1 cellular context compared by ENCODE assay signal in genomic region chr5:144196612-144197011, GRCh38.
TF ChIP-seq lines count a peak whose summit lies in the region.

No MANE protein-coding gene starts in this region.

TF ChIP-seq in WTC11, 78 proteins besides CTCF, POLR2A, EP300 and RAD21 (continued from another document):
- no peak for TF ChIP-seq E2F4 (CRISPR knock-in tag; IDR thresholded peaks at IDR 0.05; ENCODE audit: borderline replicate concordance, low read depth)
- TF ChIP-seq ATF3 (CRISPR knock-in tag; conservative IDR thresholded peaks at IDR 0.05): no peak
- TF ChIP-seq CREM (CRISPR knock-in tag; IDR thresholded peaks at IDR 0.05): no peak
- TF ChIP-seq MAX (CRISPR knock-in tag; IDR thresholded peaks at IDR 0.05): no peak
- no peak for TF ChIP-seq ZNF263 (CRISPR knock-in tag; IDR thresholded peaks at IDR 0.05; ENCODE audit: low read depth)
- no peak for TF ChIP-seq FOXP1 (CRISPR knock-in tag; IDR thresholded peaks at IDR 0.05; ENCODE audit: borderline replicate concordance)
- no peak for TF ChIP-seq NFATC4 (CRISPR knock-in tag; IDR thresholded peaks at IDR 0.05)
